ENCODE assay signal across 20 cellular contexts in the genomic region with DNA sequence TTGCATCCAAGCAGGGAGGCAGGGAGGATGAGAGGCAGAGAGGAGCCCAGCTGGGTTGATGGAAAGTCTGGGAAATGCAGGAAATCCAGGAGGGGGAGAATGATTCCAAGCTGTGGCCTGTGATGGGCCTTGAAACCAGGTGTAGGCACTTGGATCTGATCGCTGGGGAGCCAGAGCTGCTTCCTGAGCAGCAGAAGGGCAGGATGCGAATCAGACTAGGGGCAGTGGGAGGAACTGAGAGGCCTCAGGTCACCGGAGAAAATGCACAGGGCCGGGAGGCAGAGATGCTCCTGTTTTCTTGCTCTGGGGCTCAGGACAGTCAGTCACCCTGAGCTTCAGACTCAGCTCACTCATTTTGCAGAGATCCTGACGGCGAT. TPM values are rescaled to one million over a fixed set of nuclear protein-coding genes. Genes with fewer than 3 reads are reported as not detected.
DNase-seq lines count a peak whose midpoint lies in the region; ATAC-seq and TF ChIP-seq lines count a peak whose summit lies in the region.
"Had no signal": no experiment of that assay in that cellular context is flagged by ENCODE, and none has a peak within 500 bp of the region (broad histone marks: within the 10 kb centered on the region; RNA-seq: fewer than 3 reads in every experiment).

No MANE protein-coding gene starts in this region.

- POLR2A ChIA-PET in WTC11 (lab: Charles Lee) = no interaction called here

- H4K20me1 ChIP-seq in neural progenitor cell (ENCODE audit: low read depth) = no peaks in the 10 kb centered on the region

- H3K4me1 ChIP-seq in neural progenitor cell = peaks cover 10% of the 10 kb centered on the region

- H3K9me3 Mint-ChIP-seq in WTC11 (no peaks in the 10 kb centered on the region), neural progenitor cell (no peaks in the 10 kb centered on the region)
- H3K9me3 Mint-ChIP-seq: CD8-positive, alpha-beta T cell had no signal

- H3K4me3 ChIP-seq in neural progenitor cell = no peak overlapping the region
- H3K4me3 ChIP-seq: BLaER1 treated with 17β-estradiol and CSF1 and Interleukin-3, amounts not matched to agents 10 nM and 100 nM; GM23248 had no signal

- no peaks in the 10 kb centered on the region for H3K36me3 ChIP-seq in neural progenitor cell
- H3K36me3 ChIP-seq: BLaER1 treated with 17β-estradiol and CSF1 and Interleukin-3, amounts not matched to agents 10 nM and 100 nM had no signal

- in situ Hi-C loops in G401 (cut with HindIII; ENCODE audit: low sequenced_read_pairs) = no loop called here

- peak; percentile 47 for DNase-seq in G401 (ENCODE audit: low spot score)
- DNase-seq in WTC11 (ENCODE audit: low spot score) = no peak
- DNase-seq in cerebellum (ENCODE audit: low spot score) = peak; percentile 45
- no peak for DNase-seq in neural progenitor cell (ENCODE audit: low spot score)
- no peak for DNase-seq in activated T-cell treated with anti-CD3 and anti-CD28 coated beads, Interleukin-2, amount 50 U/mL, for 1 hour
- DNase-seq in amygdala (lab: John Stamatoyannopoulos, UW) = no peak
- no peak for DNase-seq in midbrain (lab: John Stamatoyannopoulos, UW)
- DNase-seq: Calu3; CD8-positive, alpha-beta T cell; DMS 273 treated with DMSO at 0.1 percent for 48 hours; DMS53; DND-41; EL; GDM1; GM23248 had no signal

- no peaks in the 10 kb centered on the region for H3K79me2 ChIP-seq in neural progenitor cell (ENCODE audit: low read depth)

- no peaks in the 10 kb centered on the region for H3K27me3 Mint-ChIP-seq in WTC11 (ENCODE audit: low read depth)
- H3K27me3 Mint-ChIP-seq in neural progenitor cell (ENCODE audit: insufficient read depth, low read depth) = peaks cover 5% of the 10 kb centered on the region

- H3K27ac Mint-ChIP-seq in WTC11 = peak overlapping the region; percentile 51; the same call in 1 of the 2 replicates
- peak overlapping the region; percentile 34 for H3K27ac Mint-ChIP-seq in neural progenitor cell
- H3K27ac Mint-ChIP-seq: B cell; CD8-positive, alpha-beta T cell had no signal

- H3K27me3 ChIP-seq in neural progenitor cell = no peaks in the 10 kb centered on the region

- H3K36me3 Mint-ChIP-seq in WTC11 (no peaks in the 10 kb centered on the region), neural progenitor cell (no peaks in the 10 kb centered on the region)
- H3K36me3 Mint-ChIP-seq: CD8-positive, alpha-beta T cell had no signal

- H3K4me3 Mint-ChIP-seq in WTC11 = no peak overlapping the region
- no peak overlapping the region for H3K4me3 Mint-ChIP-seq in neural progenitor cell
- H3K4me3 Mint-ChIP-seq: B cell; CD8-positive, alpha-beta T cell had no signal

- no peak overlapping the region for H3K9ac ChIP-seq in neural progenitor cell
- H3K9ac ChIP-seq: BLaER1 treated with 17β-estradiol and CSF1 and Interleukin-3, amounts not matched to agents 10 nM and 100 nM; GM23248 had no signal

- H3K4me2 ChIP-seq in neural progenitor cell = no peak overlapping the region
- H3K4me2 ChIP-seq: BLaER1 treated with 17β-estradiol and CSF1 and Interleukin-3, amounts not matched to agents 10 nM and 100 nM had no signal

- CTCF ChIA-PET in WTC11 (lab: Charles Lee) = interaction anchor here (1.2 to 18.3 kb wide), 6 partner anchors 18 to 207 kb away, joined by 3 to 476 read pairs (median 8); partner anchors contain the start of genes CD300LG, DHX8 and SOST

- H3K9me3 ChIP-seq in neural progenitor cell (ENCODE audit: low read depth) = no peaks in the 10 kb centered on the region
- H3K9me3 ChIP-seq: BLaER1 treated with 17β-estradiol and CSF1 and Interleukin-3, amounts not matched to agents 10 nM and 100 nM had no signal

- ATAC-seq in WTC11 (no peak), HG02973 (IDR thresholded peaks at IDR 0.05; ENCODE audit: unreplicated experiment) (no peak)
- ATAC-seq: CD8-positive, alpha-beta T cell had no signal

- no peak overlapping the region for H2AFZ ChIP-seq in neural progenitor cell (replicated peaks)
- H2AFZ ChIP-seq: GM23248 had no signal

- no peaks in the 10 kb centered on the region for H3F3A ChIP-seq in neural progenitor cell (ENCODE audit: low read depth)

- no peak overlapping the region for H3K27ac ChIP-seq in neural progenitor cell
- H3K27ac ChIP-seq: BLaER1 treated with 17β-estradiol and CSF1 and Interleukin-3, amounts not matched to agents 10 nM and 100 nM; GM23248 had no signal

- H3K4me1 Mint-ChIP-seq in WTC11 (peaks cover 15% of the 10 kb centered on the region), neural progenitor cell (peaks cover 36% of the 10 kb centered on the region)
- H3K4me1 Mint-ChIP-seq: B cell had no signal

- TF ChIP-seq CTCF in WTC11 (IDR thresholded peaks at IDR 0.05) (no peak), neural progenitor cell (IDR thresholded peaks at IDR 0.05) (no peak)

TF ChIP-seq in WTC11, 78 proteins besides CTCF, POLR2A, EP300 and RAD21:
- no peak for TF ChIP-seq HMGA2 (CRISPR knock-in tag; IDR thresholded peaks at IDR 0.05)
- TF ChIP-seq, protein P1, sequence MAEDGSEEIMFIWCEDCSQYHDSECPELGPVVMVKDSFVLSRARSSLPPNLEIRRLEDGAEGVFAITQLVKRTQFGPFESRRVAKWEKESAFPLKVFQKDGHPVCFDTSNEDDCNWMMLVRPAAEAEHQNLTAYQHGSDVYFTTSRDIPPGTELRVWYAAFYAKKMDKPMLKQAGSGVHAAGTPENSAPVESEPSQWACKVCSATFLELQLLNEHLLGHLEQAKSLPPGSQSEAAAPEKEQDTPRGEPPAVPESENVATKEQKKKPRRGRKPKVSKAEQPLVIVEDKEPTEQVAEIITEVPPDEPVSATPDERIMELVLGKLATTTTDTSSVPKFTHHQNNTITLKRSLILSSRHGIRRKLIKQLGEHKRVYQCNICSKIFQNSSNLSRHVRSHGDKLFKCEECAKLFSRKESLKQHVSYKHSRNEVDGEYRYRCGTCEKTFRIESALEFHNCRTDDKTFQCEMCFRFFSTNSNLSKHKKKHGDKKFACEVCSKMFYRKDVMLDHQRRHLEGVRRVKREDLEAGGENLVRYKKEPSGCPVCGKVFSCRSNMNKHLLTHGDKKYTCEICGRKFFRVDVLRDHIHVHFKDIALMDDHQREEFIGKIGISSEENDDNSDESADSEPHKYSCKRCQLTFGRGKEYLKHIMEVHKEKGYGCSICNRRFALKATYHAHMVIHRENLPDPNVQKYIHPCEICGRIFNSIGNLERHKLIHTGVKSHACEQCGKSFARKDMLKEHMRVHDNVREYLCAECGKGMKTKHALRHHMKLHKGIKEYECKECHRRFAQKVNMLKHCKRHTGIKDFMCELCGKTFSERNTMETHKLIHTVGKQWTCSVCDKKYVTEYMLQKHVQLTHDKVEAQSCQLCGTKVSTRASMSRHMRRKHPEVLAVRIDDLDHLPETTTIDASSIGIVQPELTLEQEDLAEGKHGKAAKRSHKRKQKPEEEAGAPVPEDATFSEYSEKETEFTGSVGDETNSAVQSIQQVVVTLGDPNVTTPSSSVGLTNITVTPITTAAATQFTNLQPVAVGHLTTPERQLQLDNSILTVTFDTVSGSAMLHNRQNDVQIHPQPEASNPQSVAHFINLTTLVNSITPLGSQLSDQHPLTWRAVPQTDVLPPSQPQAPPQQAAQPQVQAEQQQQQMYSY (CRISPR knock-in tag; IDR thresholded peaks at IDR 0.05) = peak; percentile 34; the same call in 1 of the 2 replicates
TF ChIP-seq in WTC11: peak in this region for 1.

RNA-seq across cellular contexts. Expression of gene MEOX1, which starts 29.6 kb away (rescaled TPM):
- 86.0 and 87.4 TPM in 2 replicates for total RNA-seq in G401 (2014; rRNA removed; shearing (Covaris generic))
- total RNA-seq in WTC11 (2021) (0.16 TPM in 1 of 3 replicates, not detected in the others), cerebellum (0.09 TPM), neural progenitor cell (ENCODE audit: low replicate concordance) (0.59 TPM in 1 of 2 replicates, not detected in the other)
- total RNA-seq: A172, B cell, Calu3, GM23248, HT-29 had no signal

Comparison
In these comparisons a context has a peak if more than half of its experiments do, and no peak if none do; other contexts are left out.
1. DNase-seq: peak in G401 (single experiment) and cerebellum (single experiment); none in WTC11 (single experiment), neural progenitor cell (single experiment), activated T-cell treated with anti-CD3 and anti-CD28 coated beads, Interleukin-2, amount 50 U/mL, for 1 hour (single experiment), amygdala (0 of 56) and midbrain (single experiment).
2. RNA of gene MEOX1, which starts 29.6 kb away (total RNA-seq): 86.0 to 87.4 TPM in G401; 0.09 TPM in cerebellum (single experiment), 0.59 TPM in neural progenitor cell and 0.16 TPM in WTC11; every median in the first group is over 10 times any median in the second.